28 cellular contexts compared by ENCODE assay signal in the genomic region with DNA sequence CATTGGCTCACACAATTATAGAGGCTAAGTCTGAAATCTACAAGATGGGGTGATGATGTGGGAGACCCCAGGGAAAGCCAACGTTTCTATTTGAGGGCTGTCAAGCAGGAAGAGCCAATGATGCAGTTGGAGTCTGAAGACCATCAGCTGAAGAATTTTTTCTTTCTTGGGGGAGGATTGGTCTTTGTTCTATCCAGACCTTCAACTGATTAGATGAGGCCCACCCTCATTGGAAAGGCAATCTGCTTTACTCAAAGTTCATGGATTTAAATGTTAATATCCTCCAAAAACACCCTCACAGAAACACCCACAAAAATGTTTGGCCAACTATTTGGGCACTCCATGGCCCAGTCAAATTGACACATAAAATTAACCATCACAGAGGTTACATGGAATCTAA.
"Had no signal": no experiment of that assay in that cellular context is flagged by ENCODE, and none has a peak within 500 bp of the region (broad histone marks: within the 10 kb centered on the region; RNA-seq: fewer than 3 reads in every experiment).

No MANE protein-coding gene starts in this region.

- FAIRE-seq: urothelium cell line had no signal

- H3K36me3 ChIP-seq: neural progenitor cell, ovary, right lobe of liver, sigmoid colon, stomach, thoracic aorta, thyroid gland, tibial nerve, upper lobe of left lung, vagina had no signal

- H2AFZ ChIP-seq: neural progenitor cell, parathyroid adenoma had no signal

- H3K4me3 ChIP-seq: neural progenitor cell, ovary, psoas muscle, right lobe of liver, sigmoid colon, stomach, thoracic aorta, thyroid gland, tibial nerve, upper lobe of left lung, vagina had no signal

- H3K9me3 Mint-ChIP-seq: natural killer cell; nephron; stimulated activated effector memory CD8-positive, alpha-beta T cell treated with anti-CD3 and anti-CD28 coated beads, Interleukin-12 subunit alpha, Interleukin-12 subunit beta, amount 100 ng/mL, for 72 hours had no signal

- H3K27ac Mint-ChIP-seq: natural killer cell; nephron; neural progenitor cell; progenitor cell of endocrine pancreas; stimulated activated effector memory CD8-positive, alpha-beta T cell treated with anti-CD3 and anti-CD28 coated beads, Interleukin-12 subunit alpha, Interleukin-12 subunit beta, amount 100 ng/mL, for 72 hours; stimulated activated naive B cell treated with anti-CD40 and anti-IgM and Interleukin-4, amounts not matched to agents 10 μg/mL and 1 μg/mL and 100 μg/mL, for 72 hours; stimulated activated naive CD8-positive, alpha-beta T cell treated with anti-CD3 and anti-CD28 coated beads, Interleukin-15, Interleukin-2, amounts not matched to agents 100 ng/mL and 50 ng/mL, for 24 hours had no signal

- H3K9ac ChIP-seq: neural progenitor cell, parathyroid adenoma had no signal

- H3K27me3 ChIP-seq: neural progenitor cell, ovary, right lobe of liver, sigmoid colon, stomach, thyroid gland, tibial nerve, upper lobe of left lung, vagina had no signal

- H3K4me2 ChIP-seq: neural progenitor cell had no signal

- H3K79me2 ChIP-seq: parathyroid adenoma had no signal

- H3K27me3 Mint-ChIP-seq: progenitor cell of endocrine pancreas had no signal

- H3K4me1 ChIP-seq: parathyroid adenoma, psoas muscle, right lobe of liver, sigmoid colon, stomach, thyroid gland, tibial nerve, upper lobe of left lung, vagina had no signal

- H3K27ac ChIP-seq: neural progenitor cell, ovary, parathyroid adenoma, psoas muscle, right lobe of liver, sigmoid colon, stomach, thoracic aorta, thyroid gland, tibial nerve, upper lobe of left lung, vagina had no signal

- H3K9me3 ChIP-seq: ovary, psoas muscle, right lobe of liver, sigmoid colon, stomach, thoracic aorta, thyroid gland, tibial nerve, upper lobe of left lung, vagina had no signal

- H3K4me1 Mint-ChIP-seq: natural killer cell; nephron; stimulated activated effector memory CD8-positive, alpha-beta T cell treated with anti-CD3 and anti-CD28 coated beads, Interleukin-12 subunit alpha, Interleukin-12 subunit beta, amount 100 ng/mL, for 72 hours had no signal

- H3K4me3 Mint-ChIP-seq: natural killer cell; nephron; neural progenitor cell; stimulated activated effector memory CD8-positive, alpha-beta T cell treated with anti-CD3 and anti-CD28 coated beads, Interleukin-12 subunit alpha, Interleukin-12 subunit beta, amount 100 ng/mL, for 72 hours; stimulated activated naive B cell treated with anti-CD40 and anti-IgM and Interleukin-4, amounts not matched to agents 10 μg/mL and 1 μg/mL and 100 μg/mL, for 72 hours; stimulated activated naive CD8-positive, alpha-beta T cell treated with anti-CD3 and anti-CD28 coated beads, Interleukin-15, Interleukin-2, amounts not matched to agents 100 ng/mL and 50 ng/mL, for 24 hours had no signal

- ATAC-seq: natural killer cell; psoas muscle; right cardiac atrium; right lobe of liver; stimulated activated effector memory CD8-positive, alpha-beta T cell treated with anti-CD3 and anti-CD28 coated beads, Interleukin-12 subunit alpha, Interleukin-12 subunit beta, amount 100 ng/mL, for 72 hours; stimulated activated naive B cell treated with anti-CD40 and anti-IgM and Interleukin-4, amounts not matched to agents 10 μg/mL and 1 μg/mL and 100 μg/mL, for 72 hours had no signal

- H3K36me3 Mint-ChIP-seq: natural killer cell, neural progenitor cell had no signal

- DNase-seq: natural killer cell; occipital lobe; ovary; psoas muscle; right cardiac atrium; right lobe of liver; sigmoid colon; small intestine; stimulated activated CD4-positive, alpha-beta T cell treated with anti-CD3 and anti-CD28 coated beads, Interleukin-15, amount 100 ng/mL, for 24 hours; stimulated activated CD4-positive, alpha-beta T cell treated with anti-CD3 and anti-CD28 coated beads, Interleukin-2, amount 100 ng/mL, for 24 hours; stimulated activated CD4-positive, alpha-beta T cell treated with anti-CD3 and anti-CD28 coated beads, Interleukin-2, amount 100 ng/mL, for 48 hours; stimulated activated CD4-positive, alpha-beta T cell treated with anti-CD3 and anti-CD28 coated beads, Interleukin-4, amount 100 ng/mL, for 24 hours; stimulated activated naive B cell treated with anti-CD40 and anti-IgM and Interleukin-4, amounts not matched to agents 10 μg/mL and 1 μg/mL and 100 μg/mL, for 72 hours; stimulated activated naive CD4-positive, alpha-beta T cell treated with Interleukin-2 at 50 U/mL for 16 hours; stomach; thyroid gland; trophoblast cell; upper lobe of left lung had no signal
